8 cellular contexts compared by ENCODE assay signal in genomic region chr9:125238127-125238914, GRCh38. TPM values are rescaled to one million over a fixed set of nuclear protein-coding genes. Genes with fewer than 3 reads are reported as not detected.
A peak's percentile ranks its signal among the peaks of the same experiment; 100 is the strongest.
DNase-seq lines count a peak whose midpoint lies in the region; ATAC-seq and TF ChIP-seq lines count a peak whose summit lies in the region.

No MANE protein-coding gene starts in this region.

- peak overlapping the region; percentile 83 for H3K4me2 ChIP-seq in DOHH2 (ENCODE audit: low read length)

- no peak overlapping the region for H2AFZ ChIP-seq in neuron (ENCODE audit: low read depth, low read length)

- H3K4me1 ChIP-seq in DOHH2 (ENCODE audit: control insufficient read depth, low read length) (peaks cover 41% of the 10 kb centered on the region), Panc1 (ENCODE audit: control insufficient read depth, insufficient read depth, low read length) (peaks cover 38% of the 10 kb centered on the region), endodermal cell (ENCODE audit: control insufficient read depth, insufficient read depth, low read length) (no peaks in the 10 kb centered on the region), neuron (ENCODE audit: insufficient read depth, low read length) (peaks cover 43% of the 10 kb centered on the region)

- H3K9me3 ChIP-seq in DOHH2 (ENCODE audit: control insufficient read depth, insufficient read depth, low read length) (no peaks in the 10 kb centered on the region), Panc1 (ENCODE audit: control insufficient read depth, insufficient read depth, low read depth, low read length) (no peaks in the 10 kb centered on the region), endodermal cell (ENCODE audit: control insufficient read depth, low read length) (no peaks in the 10 kb centered on the region), neuron (ENCODE audit: low read length) (no peaks in the 10 kb centered on the region)

- H3K27ac Mint-ChIP-seq in endodermal cell, result peak overlapping the region; percentile 11

- peaks cover 71% of the 10 kb centered on the region for H3K79me2 ChIP-seq in DOHH2 (ENCODE audit: control insufficient read depth, low read length)

- DNase-seq in Panc1 (ENCODE audit: low read depth, low spot score) (no peak), endodermal cell (no peak), nucleus accumbens (lab: John Stamatoyannopoulos, UW) (no peak), HT-29 (ENCODE audit: low spot score) (no peak), C1 segment of cervical spinal cord (lab: John Stamatoyannopoulos, UW) (no peak)

- H3K27me3 Mint-ChIP-seq in endodermal cell (ENCODE audit: insufficient read depth), result no peaks in the 10 kb centered on the region

- peaks cover 67% of the 10 kb centered on the region for H3K36me3 Mint-ChIP-seq in endodermal cell (ENCODE audit: low read depth)

- intact Hi-C loops in Panc1 (cut with micrococcal nuclease; ENCODE audit: unreplicated experiment), result no loop called here

- peak overlapping the region; percentile 99 for H3K9ac ChIP-seq in endodermal cell (ENCODE audit: extremely low read depth, low read length, poor library complexity, severe bottlenecking)

- H3K36me3 ChIP-seq in DOHH2 (ENCODE audit: control insufficient read depth, low read length), result peaks cover 75% of the 10 kb centered on the region
- H3K36me3 ChIP-seq in Panc1 (ENCODE audit: control insufficient read depth, insufficient read depth, low read length), result peaks cover 37% of the 10 kb centered on the region
- peaks cover 67% of the 10 kb centered on the region for H3K36me3 ChIP-seq in endodermal cell (ENCODE audit: control insufficient read depth, insufficient read depth, low read length)
- peaks cover 55% of the 10 kb centered on the region for H3K36me3 ChIP-seq in neuron (ENCODE audit: insufficient read depth, low read length)

- no peaks in the 10 kb centered on the region for H3K9me2 ChIP-seq in DOHH2 (replicated peaks; ENCODE audit: control insufficient read depth, low read length)

- POLR2A ChIA-PET in Panc1 (lab: Charles Lee), result interaction anchor here (0.6 to 0.7 kb wide), 2 partner anchors 35 to 146 kb away, joined by 3 to 7 read pairs; no protein-coding TSS in a partner anchor

- H4K20me1 ChIP-seq in DOHH2 (ENCODE audit: control insufficient read depth, insufficient read depth, low read depth, low read length), result peaks cover 20% of the 10 kb centered on the region

- ATAC-seq in Panc1, result no peak
- ATAC-seq in HG03520 (IDR thresholded peaks at IDR 0.05; ENCODE audit: unreplicated experiment), result no peak

- 93 to 96% methylated on average over 5 to 7 of the region's 7 CpGs for WGBS in endodermal cell (ENCODE audit: insufficient coverage in 1 of 2, insufficient read length in 1 of 2), 2 experiments

- no TSS peak for BruUV-seq in Panc1 (replicated peaks; lab: Mats Ljungman, UMichigan)

- H3K4me3 Mint-ChIP-seq in endodermal cell, result peak overlapping the region; percentile 95

- in situ Hi-C loops in Panc1 (cut with HindIII; ENCODE audit: low pct_unique_long_range_greater_than_20kb, low sequenced_read_pairs), result no loop called here

- H3K27ac ChIP-seq in DOHH2 (ENCODE audit: low read depth, low read length), result no peak overlapping the region
- H3K27ac ChIP-seq in Panc1 (ENCODE audit: low read length), result peak overlapping the region; percentile 89; the same call in 1 of the 2 replicates
- H3K27ac ChIP-seq in endodermal cell (ENCODE audit: low read depth, low read length), result no peak overlapping the region

- peaks cover 48% of the 10 kb centered on the region for H3K4me1 Mint-ChIP-seq in endodermal cell

- no peaks in the 10 kb centered on the region for H3K27me3 ChIP-seq in DOHH2 (ENCODE audit: control insufficient read depth, low read length)
- H3K27me3 ChIP-seq in Panc1 (ENCODE audit: control insufficient read depth, insufficient read depth, low read length), result no peaks in the 10 kb centered on the region
- H3K27me3 ChIP-seq in endodermal cell (ENCODE audit: control insufficient read depth, insufficient read depth, low read length, poor library complexity, severe bottlenecking), result no peaks in the 10 kb centered on the region
- H3K27me3 ChIP-seq in neuron (ENCODE audit: insufficient read depth, low read length), result no peaks in the 10 kb centered on the region

- CTCF ChIA-PET in Panc1 (lab: Charles Lee), result no interaction called here

- no peaks in the 10 kb centered on the region for H3K9me3 Mint-ChIP-seq in endodermal cell

- TF ChIP-seq CTCF in DOHH2 (IDR thresholded peaks at IDR 0.05; ENCODE audit: low read depth, low read length, poor library complexity, severe bottlenecking), result no peak
- TF ChIP-seq CTCF in Panc1 (IDR thresholded peaks at IDR 0.05), result no peak
- no peak for TF ChIP-seq CTCF in endodermal cell (conservative IDR thresholded peaks at IDR 0.05)

- H3F3A ChIP-seq in DOHH2 (ENCODE audit: control insufficient read depth, insufficient read depth), result peaks cover 66% of the 10 kb centered on the region

- H3K4me3 ChIP-seq in DOHH2 (ENCODE audit: low read length) (peak overlapping the region; percentile 99), Panc1 (ENCODE audit: low read depth in 2 of 2, low read length in 2 of 2) (peak overlapping the region; percentile 89 to 95), endodermal cell (ENCODE audit: low read length) (peak overlapping the region; percentile 99), neuron (ENCODE audit: low read length) (peak overlapping the region; percentile 18)

RNA-seq across cellular contexts. Expression of gene HSPA5, which starts 2.8 kb away (rescaled TPM):
- total RNA-seq in Panc1 (2021; ENCODE audit: unreplicated experiment) (281 TPM), endodermal cell (100 to 1,000 TPM; 245 to 487 TPM)
- 225 TPM for polyA plus RNA-seq in Panc1 (2012; ENCODE audit: insufficient read length)
- 252 TPM for polyA plus RNA-seq in endodermal cell (2013, experiment 1 of 2)
- 282 TPM for polyA plus RNA-seq in endodermal cell (2013, experiment 2 of 2)
- total RNA-seq in HT-29 (2014; rRNA removed; shearing (Covaris generic)), result 46.5 and 48.0 TPM in 2 replicates

RNA-seq across cellular contexts. Expression of gene GAPVD1, which starts 23.3 kb away (rescaled TPM):
- total RNA-seq in Panc1 (2021; ENCODE audit: unreplicated experiment) (48.6 TPM), endodermal cell (10 to 100 TPM; 44.4 to 48.4 TPM)
- 21.5 TPM for polyA plus RNA-seq in Panc1 (2012; ENCODE audit: insufficient read length)
- polyA plus RNA-seq in endodermal cell (2013, experiment 1 of 2), result 20.2 TPM
- polyA plus RNA-seq in endodermal cell (2013, experiment 2 of 2), result 24.2 TPM
- 19.1 and 22.9 TPM in 2 replicates for total RNA-seq in HT-29 (2014; rRNA removed; shearing (Covaris generic))

RNA-seq across cellular contexts. Expression of gene RABEPK, which starts 38.0 kb away (rescaled TPM):
- total RNA-seq in Panc1 (2021; ENCODE audit: unreplicated experiment) (33.9 TPM), endodermal cell (10 to 100 TPM; 19.3 to 19.7 TPM)
- polyA plus RNA-seq in Panc1 (2012; ENCODE audit: insufficient read length), result 32.0 TPM
- polyA plus RNA-seq in endodermal cell (2013, experiment 1 of 2), result 19.6 TPM
- polyA plus RNA-seq in endodermal cell (2013, experiment 2 of 2), result 18.7 TPM
- total RNA-seq in HT-29 (2014; rRNA removed; shearing (Covaris generic)), result 26.0 and 29.1 TPM in 2 replicates

RNA-seq across cellular contexts. Expression of gene PPP6C, which starts 48.7 kb away (rescaled TPM):
- total RNA-seq in Panc1 (2021; ENCODE audit: unreplicated experiment), result 27.3 TPM
- polyA plus RNA-seq in Panc1 (2012; ENCODE audit: insufficient read length), result 19.0 TPM
- 10 to 100 TPM; 38.2 to 49.6 TPM for total RNA-seq in endodermal cell
- polyA plus RNA-seq in endodermal cell (2013, experiment 1 of 2), result 31.8 TPM
- 29.4 TPM for polyA plus RNA-seq in endodermal cell (2013, experiment 2 of 2)
- 11.6 and 13.1 TPM in 2 replicates for total RNA-seq in HT-29 (2014; rRNA removed; shearing (Covaris generic))

Comparison
In these comparisons a context has a peak if more than half of its experiments do, and no peak if none do; other contexts are left out.
1. H3K4me3 ChIP-seq: peak in every context shown above with its lines; median percentile 99 in DOHH2; 99 in endodermal cell; 92 in Panc1; 18 in neuron.